ENCODE assay signal across 8 cellular contexts in the genomic region with DNA sequence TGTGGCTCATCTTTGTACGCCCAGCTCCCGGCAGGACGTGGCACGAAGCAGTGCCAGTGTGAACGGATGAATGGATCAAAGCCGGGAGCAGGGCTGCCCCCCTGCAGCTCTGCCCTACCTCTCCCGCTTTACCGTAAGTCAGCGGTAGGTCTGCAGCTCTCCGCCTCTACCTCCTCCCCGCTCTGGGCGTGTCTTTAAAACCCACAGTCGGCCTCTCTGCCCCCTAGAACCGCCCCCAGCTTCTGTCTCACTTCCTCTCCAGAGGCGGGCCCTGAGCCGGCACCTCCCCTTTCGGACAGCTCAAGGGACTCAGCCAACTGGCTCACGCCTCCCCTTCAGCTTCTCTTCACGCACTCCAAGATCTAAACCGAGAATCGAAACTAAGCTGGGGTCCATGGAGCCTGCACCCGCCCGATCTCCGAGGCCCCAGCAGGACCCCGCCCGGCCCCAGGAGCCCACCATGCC. TPM values are rescaled to one million over a fixed set of nuclear protein-coding genes. Genes with fewer than 3 reads are reported as not detected.
DNase-seq lines count a peak whose midpoint lies in the region; ATAC-seq and TF ChIP-seq lines count a peak whose summit lies in the region.

A gene with protein sequence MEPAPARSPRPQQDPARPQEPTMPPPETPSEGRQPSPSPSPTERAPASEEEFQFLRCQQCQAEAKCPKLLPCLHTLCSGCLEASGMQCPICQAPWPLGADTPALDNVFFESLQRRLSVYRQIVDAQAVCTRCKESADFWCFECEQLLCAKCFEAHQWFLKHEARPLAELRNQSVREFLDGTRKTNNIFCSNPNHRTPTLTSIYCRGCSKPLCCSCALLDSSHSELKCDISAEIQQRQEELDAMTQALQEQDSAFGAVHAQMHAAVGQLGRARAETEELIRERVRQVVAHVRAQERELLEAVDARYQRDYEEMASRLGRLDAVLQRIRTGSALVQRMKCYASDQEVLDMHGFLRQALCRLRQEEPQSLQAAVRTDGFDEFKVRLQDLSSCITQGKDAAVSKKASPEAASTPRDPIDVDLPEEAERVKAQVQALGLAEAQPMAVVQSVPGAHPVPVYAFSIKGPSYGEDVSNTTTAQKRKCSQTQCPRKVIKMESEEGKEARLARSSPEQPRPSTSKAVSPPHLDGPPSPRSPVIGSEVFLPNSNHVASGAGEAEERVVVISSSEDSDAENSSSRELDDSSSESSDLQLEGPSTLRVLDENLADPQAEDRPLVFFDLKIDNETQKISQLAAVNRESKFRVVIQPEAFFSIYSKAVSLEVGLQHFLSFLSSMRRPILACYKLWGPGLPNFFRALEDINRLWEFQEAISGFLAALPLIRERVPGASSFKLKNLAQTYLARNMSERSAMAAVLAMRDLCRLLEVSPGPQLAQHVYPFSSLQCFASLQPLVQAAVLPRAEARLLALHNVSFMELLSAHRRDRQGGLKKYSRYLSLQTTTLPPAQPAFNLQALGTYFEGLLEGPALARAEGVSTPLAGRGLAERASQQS (plus strand): TSS at position 298 of the 465 bp plus-strand sequence. CDS start 97 bp downstream, at position 395.

- peaks cover 32% of the 10 kb centered on the region for H3K36me3 Mint-ChIP-seq in activated B cell treated with CpG ODN at 0.5 μM for 24 hours (ENCODE audit: low read depth)
- H3K36me3 Mint-ChIP-seq in immature natural killer cell, result peaks cover 0 to 7% (median 4%) of the 10 kb centered on the region in 3 donors

- TF ChIP-seq POLR2A in spleen (IDR thresholded peaks at IDR 0.05), result peak in 2 of 3 donors; percentile 43 to 65

- in situ Hi-C loops in ACHN (cut with HindIII; ENCODE audit: low pct_ligation_motif_present, low pct_unique_long_range_greater_than_20kb, low sequenced_read_pairs), result no loop called here

- POLR2A ChIA-PET in activated B cell treated with CpG ODN at 0.5 μM for 24 hours (lab: Charles Lee), result interaction anchor here (0.9 to 3.4 kb wide), 6 partner anchors 12 to 546 kb away, joined by 3 to 39 read pairs (median 4); no protein-coding TSS in a partner anchor

- 0 to 1% (median 0%) methylated on average over 25 to 26 of the region's 26 CpGs for WGBS in spleen, 5 donors

- intact Hi-C loops in activated B cell treated with CpG ODN at 0.5 μM for 24 hours (cut with micrococcal nuclease) (loop anchor here (1.0 to 5.0 kb wide), 5 partner anchors 468 to 1460 kb away; a partner anchor contains a TSS), spleen (cut with DNase I; ENCODE audit: low total_unique reads) (no loop called here)

- peak; percentile 71 for ATAC-seq in GM18907 (IDR thresholded peaks at IDR 0.05; ENCODE audit: unreplicated experiment)
- ATAC-seq in HG03159 (IDR thresholded peaks at IDR 0.05; ENCODE audit: unreplicated experiment), result peak; percentile 70
- ATAC-seq in activated B cell treated with CpG ODN at 0.5 μM for 24 hours (ENCODE audit: low read depth), result peak; percentile 86

- peak; percentile 95 for DNase-seq in ACHN
- DNase-seq in NCI-H226, result peak; percentile 99
- DNase-seq in activated B cell treated with CpG ODN at 0.5 μM for 24 hours, result peak; percentile 87
- DNase-seq in caudate nucleus (lab: John Stamatoyannopoulos, UW), result peak in 60 of 61 donors; percentile 25 to 97 (median 90)
- peak; percentile 93 to 95 (median 94) for DNase-seq in immature natural killer cell
- peak; percentile 99 for DNase-seq in spleen

- H3K9me3 ChIP-seq in spleen, result no peaks in the 10 kb centered on the region

- H3K4me1 Mint-ChIP-seq in activated B cell treated with CpG ODN at 0.5 μM for 24 hours, result peaks cover 68% of the 10 kb centered on the region
- peaks cover 66 to 75% of the 10 kb centered on the region in 2 donors for H3K4me1 Mint-ChIP-seq in immature natural killer cell

- no peak for TF ChIP-seq CTCF in activated B cell treated with CpG ODN at 0.5 μM for 24 hours (IDR thresholded peaks at IDR 0.05)
- TF ChIP-seq CTCF in spleen (IDR thresholded peaks at IDR 0.05 in 8 of 11, conservative IDR thresholded peaks at IDR 0.05 in 3 of 11), result peak in 4 of 11 experiments; percentile 31 to 55 (median 33)

- H3K9me3 Mint-ChIP-seq in activated B cell treated with CpG ODN at 0.5 μM for 24 hours (no peaks in the 10 kb centered on the region), immature natural killer cell (no peaks in the 10 kb centered on the region)

- H3K27ac ChIP-seq in caudate nucleus (ENCODE audit: low read depth, low read length), result peak within 1 kb of the TSS; percentile 92
- H3K27ac ChIP-seq in spleen, result peak within 1 kb of the TSS; percentile 85 to 98 (median 94)

- no peaks in the 10 kb centered on the region for H3K27me3 Mint-ChIP-seq in activated B cell treated with CpG ODN at 0.5 μM for 24 hours
- peaks cover 2 to 4% (median 2%) of the 10 kb centered on the region in 3 donors for H3K27me3 Mint-ChIP-seq in immature natural killer cell (ENCODE audit: low read depth in 3 of 3)

- CTCF ChIA-PET in activated B cell treated with CpG ODN at 0.5 μM for 24 hours (lab: Charles Lee), result interaction anchor here (0.7 to 2.1 kb wide), 9 partner anchors 9 to 54 kb away, joined by 3 to 17 read pairs (median 3); no protein-coding TSS in a partner anchor

- H3K4me3 ChIP-seq in spleen, result peak within 1 kb of the TSS; percentile 67 to 92 (median 80)

- peaks cover 0 to 19% (median 17%) of the 10 kb centered on the region in 6 donors for H3K36me3 ChIP-seq in spleen

- peak within 1 kb of the TSS; percentile 91 for H3K27ac Mint-ChIP-seq in activated B cell treated with CpG ODN at 0.5 μM for 24 hours
- peak within 1 kb of the TSS; percentile 91 to 96 (median 94) for H3K27ac Mint-ChIP-seq in immature natural killer cell

- peaks cover 65 to 93% (median 86%) of the 10 kb centered on the region in 6 donors for H3K4me1 ChIP-seq in spleen

- no peaks in the 10 kb centered on the region for H3K27me3 ChIP-seq in spleen (replicated peaks in 1 of 7)

- H3K4me3 Mint-ChIP-seq in activated B cell treated with CpG ODN at 0.5 μM for 24 hours (peak within 1 kb of the TSS; percentile 91), immature natural killer cell (peak within 1 kb of the TSS; percentile 90 to 99 (median 97))

RNA-seq across cellular contexts. Expression of the gene that starts here (rescaled TPM):
- total RNA-seq in activated B cell treated with CpG ODN at 0.5 μM for 24 hours (58.1 and 62.4 TPM in 2 replicates), spleen (100 to 1,000 TPM in 2 of 7 donors, 10 to 100 TPM in 5; 79.5 to 127 (median 88.4) TPM)
- polyA plus RNA-seq in immature natural killer cell (10 to 100 TPM in 2 of 3 donors, 1 to 10 TPM in 1; 8.0 to 47.7 (median 16.2) TPM), spleen (10 to 100 TPM; 17.5 to 34.6 (median 26.1) TPM)

Comparison
In these comparisons a context has a peak if more than half of its experiments do, and no peak if none do; other contexts are left out.
1. Peak in every context shown above with its lines: DNase-seq, ATAC-seq, H3K4me3 ChIP-seq and H3K27ac ChIP-seq.